In the genomic region with DNA sequence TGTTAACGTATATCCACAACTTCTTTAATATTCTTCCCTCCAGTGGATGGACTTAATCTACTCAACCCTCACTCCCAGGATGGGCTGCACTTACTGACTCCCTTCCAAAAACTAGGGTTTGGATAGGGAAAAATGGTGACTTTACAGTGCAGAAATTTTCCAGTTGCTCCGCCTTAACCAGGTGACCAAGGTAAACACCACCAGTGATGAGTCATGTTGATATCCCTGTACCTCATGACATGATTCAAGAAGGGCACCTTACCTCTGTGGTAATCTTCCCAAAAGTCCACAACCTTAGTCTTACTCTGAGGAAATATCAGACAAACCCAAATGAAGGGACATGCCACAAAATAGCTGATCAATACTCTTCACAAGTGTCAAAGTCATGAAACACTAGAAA, we compare ENCODE assay signal across 20 cellular contexts. TPM values are rescaled to one million over a fixed set of nuclear protein-coding genes. Genes with fewer than 3 reads are reported as not detected.
DNase-seq lines count a peak whose midpoint lies in the region; ATAC-seq, FAIRE-seq and TF ChIP-seq lines count a peak whose summit lies in the region.
"Had no signal": no experiment of that assay in that cellular context is flagged by ENCODE, and none has a peak within 500 bp of the region (broad histone marks: within the 10 kb centered on the region; RNA-seq: fewer than 3 reads in every experiment).

No MANE protein-coding gene starts in this region.

- no peak for ATAC-seq in T-helper 17 cell

- BruUV-seq in Caco-2 (replicated peaks; lab: Mats Ljungman, UMichigan) = no TSS peak

- H3K9me3 ChIP-seq in BLaER1 (no peaks in the 10 kb centered on the region), Caco-2 (no peaks in the 10 kb centered on the region), T-helper 17 cell (ENCODE audit: control insufficient read depth, low read length, poor library complexity, severe bottlenecking) (no peaks in the 10 kb centered on the region), keratinocyte (ENCODE audit: control insufficient read depth, low read depth, low read length) (no peaks in the 10 kb centered on the region)
- H3K9me3 ChIP-seq: BE2C, thoracic aorta had no signal

- H3K27ac ChIP-seq in BLaER1 (no peak overlapping the region), keratinocyte (ENCODE audit: control insufficient read depth, insufficient read depth, low read length) (no peak overlapping the region)
- H3K27ac ChIP-seq: SK-N-MC, thoracic aorta had no signal

- TF ChIP-seq POLR2A in GM12891 (IDR thresholded peaks at IDR 0.05; ENCODE audit: low read depth, low read length) = no peak

- peaks cover 14% of the 10 kb centered on the region for H3K79me2 ChIP-seq in keratinocyte (ENCODE audit: control insufficient read depth, insufficient read depth, low read length)

- H3K9ac ChIP-seq in BLaER1 = no peak overlapping the region
- H3K9ac ChIP-seq in keratinocyte (ENCODE audit: control insufficient read depth, extremely low read depth, insufficient read depth, low read length) = no peak overlapping the region

- dilution Hi-C loops in keratinocyte (cut with MboI; ENCODE audit: extremely low pct_ligation_motif_present, low sequenced_read_pairs) = no loop called here

- H4K20me1 ChIP-seq in BLaER1 = no peaks in the 10 kb centered on the region
- no peaks in the 10 kb centered on the region for H4K20me1 ChIP-seq in keratinocyte (ENCODE audit: control insufficient read depth, extremely low read depth, insufficient read depth, low read length)

- H3K4me2 ChIP-seq in BLaER1 (peak overlapping the region; percentile 33; the same call in 1 of the 2 replicates), keratinocyte (ENCODE audit: control insufficient read depth, extremely low read depth, insufficient read depth, low read depth, low read length) (no peak overlapping the region)

- H3K36me3 ChIP-seq in BLaER1 (peaks cover 1% of the 10 kb centered on the region; the same call in 1 of the 2 replicates), Caco-2 (ENCODE audit: control insufficient read depth, insufficient read depth, low read length) (0 out of 2 replicates have a peak, but pooled peaks cover 1% of the 10 kb centered on the region), keratinocyte (ENCODE audit: control insufficient read depth in 2 of 2, extremely low read depth in 1 of 2, insufficient read depth in 2 of 2, low read length in 2 of 2) (no peaks in the 10 kb centered on the region)
- H3K36me3 ChIP-seq: BE2C, thoracic aorta had no signal

- TF ChIP-seq CTCF in Caco-2 (IDR thresholded peaks at IDR 0.05; ENCODE audit: insufficient read depth in 1 of 2, low read depth in 1 of 2, low read length in 1 of 2, severe bottlenecking in 1 of 2, unreplicated experiment in 1 of 2) (no peak), keratinocyte (optimal IDR thresholded peaks at IDR 0.05 in 1 of 3, IDR thresholded peaks at IDR 0.05 in 1 of 3, conservative IDR thresholded peaks at IDR 0.05 in 1 of 3; ENCODE audit: extremely low read depth in 1 of 3, insufficient read depth in 2 of 3, low read length in 3 of 3) (no peak)

- H3K4me1 Mint-ChIP-seq in Caco-2 (ENCODE audit: low read depth, unreplicated experiment) (peaks cover 33% of the 10 kb centered on the region), T-helper 17 cell (peaks cover 46% of the 10 kb centered on the region)

- intact Hi-C loops in Caco-2 (cut with micrococcal nuclease; ENCODE audit: unreplicated experiment) = no loop called here

- H3K27ac Mint-ChIP-seq in Caco-2 (ENCODE audit: unreplicated experiment) (peak overlapping the region; percentile 33), T-helper 17 cell (peak overlapping the region; percentile 94)

- FAIRE-seq in keratinocyte (lab: Jason Lieb, UNC) (peak; percentile 26), GM12891 (lab: Jason Lieb, UNC) (no peak)
- FAIRE-seq: frontal cortex had no signal

- H3K36me3 Mint-ChIP-seq in Caco-2 (ENCODE audit: insufficient read depth, unreplicated experiment) = peaks cover 16% of the 10 kb centered on the region
- peaks cover 6% of the 10 kb centered on the region for H3K36me3 Mint-ChIP-seq in T-helper 17 cell (ENCODE audit: low read depth)

- no peak overlapping the region for H2AFZ ChIP-seq in keratinocyte (ENCODE audit: control insufficient read depth, low read length)

- H3K4me3 ChIP-seq in BLaER1 (no peak overlapping the region), Caco-2 (ENCODE audit: low read depth, low read length) (no peak overlapping the region), keratinocyte (ENCODE audit: control insufficient read depth in 2 of 3, extremely low read depth in 1 of 3, insufficient read depth in 2 of 3, low read depth in 1 of 3, low read length in 3 of 3) (no peak overlapping the region)
- H3K4me3 ChIP-seq: lung, SK-N-MC, thoracic aorta had no signal

- no peaks in the 10 kb centered on the region for H3K27me3 Mint-ChIP-seq in Caco-2 (ENCODE audit: insufficient read depth, unreplicated experiment)
- no peaks in the 10 kb centered on the region for H3K27me3 Mint-ChIP-seq in T-helper 17 cell

- CTCF ChIA-PET in Caco-2 (lab: Charles Lee) = no interaction called here

- POLR2A ChIA-PET in Caco-2 (lab: Charles Lee) = no interaction called here

- H3K4me3 Mint-ChIP-seq in Caco-2 (ENCODE audit: unreplicated experiment) (no peak overlapping the region), T-helper 17 cell (no peak overlapping the region)
- H3K4me3 Mint-ChIP-seq: neural crest cell had no signal

- peak in 1 of 2 experiments; percentile 34 for DNase-seq in Caco-2
- DNase-seq in T-helper 17 cell = no peak
- DNase-seq in keratinocyte (ENCODE audit: low read depth, low spot score) = no peak
- DNase-seq in activated CD4-positive, CD25-positive, alpha-beta regulatory T cell (lab: John Stamatoyannopoulos, UW) = no peak
- DNase-seq in activated effector memory CD4-positive, alpha-beta T cell treated with anti-CD3 and anti-CD28 coated beads, Interleukin-2, amount 50 U/mL, for 16 hours = no peak
- no peak for DNase-seq in NCI-H748 treated with DMSO at 0.1 percent for 48 hours (lab: John Stamatoyannopoulos, UW)
- no peak for DNase-seq in GM12891 (ENCODE audit: insufficient read length, low spot score)
- DNase-seq: BE2C; caudate nucleus; Kasumi-1; NCI-H146; NCI-H446; OCI-M1; stimulated activated CD4-positive, alpha-beta T cell treated with anti-CD3 and anti-CD28 coated beads, Interleukin-1b, Interleukin-23, amount 100 ng/mL, for 48 hours had no signal

- H3K27me3 ChIP-seq in BLaER1 (no peaks in the 10 kb centered on the region), Caco-2 (replicated peaks; ENCODE audit: control insufficient read depth, insufficient read depth, low read length) (no peaks in the 10 kb centered on the region), keratinocyte (ENCODE audit: control insufficient read depth, extremely low read depth, insufficient read depth, low read length) (no peaks in the 10 kb centered on the region)
- H3K27me3 ChIP-seq: BE2C had no signal

- H3K4me1 ChIP-seq in BLaER1 (peaks cover 56% of the 10 kb centered on the region), Caco-2 (peaks cover 28% of the 10 kb centered on the region), keratinocyte (ENCODE audit: control insufficient read depth, extremely low read depth, insufficient read depth, low read length) (peaks cover 7% of the 10 kb centered on the region)
- H3K4me1 ChIP-seq: BE2C had no signal

- peaks cover 11% of the 10 kb centered on the region for H3K9me3 Mint-ChIP-seq in Caco-2 (ENCODE audit: unreplicated experiment)
- H3K9me3 Mint-ChIP-seq: neural crest cell had no signal

- no peaks in the 10 kb centered on the region for H3K9me1 ChIP-seq in keratinocyte (ENCODE audit: control insufficient read depth, extremely low read depth, insufficient read depth, low read length)

RNA-seq across cellular contexts. Expression of gene GSTK1, which starts 3.5 kb away (rescaled TPM):
- 127 and 134 TPM in 2 replicates for total RNA-seq in Caco-2 (2022)
- 100 to 1,000 TPM; 428 to 433 TPM for total RNA-seq in T-helper 17 cell
- 133 to 171 TPM (median 157 TPM) in 3 replicates for polyA plus RNA-seq in keratinocyte
- polyA plus RNA-seq in keratinocyte (2011; ENCODE audit: low read depth) = 80.0 TPM
- polyA plus RNA-seq in keratinocyte (2011; cell fraction: cytosol; rRNA removed) = 123 and 129 TPM in 2 replicates
- polyA plus RNA-seq in keratinocyte (2011; cell fraction: nucleus; rRNA removed) = 297 and 314 TPM in 2 replicates
- polyA plus RNA-seq in keratinocyte (2012; ENCODE audit: low replicate concordance) = 123 and 124 TPM in 2 replicates
- polyA minus RNA-seq in keratinocyte = 75.6 to 142 TPM (median 87.1 TPM) in 3 replicates
- polyA minus RNA-seq in keratinocyte (2011; cell fraction: cytosol; rRNA and poly(A)+ RNA removed) = 86.7 TPM
- 45.4 and 55.6 TPM in 2 replicates for polyA minus RNA-seq in keratinocyte (2011; cell fraction: nucleus; rRNA and poly(A)+ RNA removed)
- polyA plus RNA-seq in GM12891 (2012; ENCODE audit: low read depth, missing spikeins) = 94.8 TPM

RNA-seq across cellular contexts. Expression of gene TMEM139, which starts 25.0 kb away (rescaled TPM):
- total RNA-seq in Caco-2 (2022) (19.1 and 26.2 TPM in 2 replicates), T-helper 17 cell (under 1 TPM; 0.77 to 0.86 TPM)
- 20.9 to 25.1 TPM (median 22.3 TPM) in 3 replicates for polyA plus RNA-seq in keratinocyte
- polyA plus RNA-seq in keratinocyte (2011; ENCODE audit: low read depth) = 4.0 TPM
- 22.0 and 23.8 TPM in 2 replicates for polyA plus RNA-seq in keratinocyte (2011; cell fraction: cytosol; rRNA removed)
- polyA plus RNA-seq in keratinocyte (2011; cell fraction: nucleus; rRNA removed) = 37.2 and 39.2 TPM in 2 replicates
- polyA plus RNA-seq in keratinocyte (2012; ENCODE audit: low replicate concordance) = 11.3 and 14.1 TPM in 2 replicates
- polyA minus RNA-seq in keratinocyte = 5.6 to 10.7 TPM (median 8.9 TPM) in 3 replicates
- 2.9 TPM for polyA minus RNA-seq in keratinocyte (2011; cell fraction: cytosol; rRNA and poly(A)+ RNA removed)
- 8.2 and 13.0 TPM in 2 replicates for polyA minus RNA-seq in keratinocyte (2011; cell fraction: nucleus; rRNA and poly(A)+ RNA removed)
- 0.13 TPM for polyA plus RNA-seq in GM12891 (2012; ENCODE audit: low read depth, missing spikeins)
- total RNA-seq: frontal cortex had no signal

RNA-seq across cellular contexts. Expression of gene CASP2, which starts 28.4 kb away (rescaled TPM):
- total RNA-seq in Caco-2 (2022) (51.7 and 62.0 TPM in 2 replicates), T-helper 17 cell (10 to 100 TPM; 49.3 to 52.5 TPM)
- 9.1 to 21.9 TPM (median 12.8 TPM) in 3 replicates for polyA plus RNA-seq in keratinocyte
- polyA plus RNA-seq in keratinocyte (2011; ENCODE audit: low read depth) = 4.7 TPM
- polyA plus RNA-seq in keratinocyte (2011; cell fraction: cytosol; rRNA removed) = 9.0 and 14.3 TPM in 2 replicates
- polyA plus RNA-seq in keratinocyte (2011; cell fraction: nucleus; rRNA removed) = 21.7 and 22.2 TPM in 2 replicates
- polyA plus RNA-seq in keratinocyte (2012; ENCODE audit: low replicate concordance) = 8.5 and 14.1 TPM in 2 replicates
- polyA minus RNA-seq in keratinocyte = 33.4 to 63.5 TPM (median 36.7 TPM) in 3 replicates
- polyA minus RNA-seq in keratinocyte (2011; cell fraction: cytosol; rRNA and poly(A)+ RNA removed) = 16.9 TPM
- polyA minus RNA-seq in keratinocyte (2011; cell fraction: nucleus; rRNA and poly(A)+ RNA removed) = 13.6 and 24.3 TPM in 2 replicates
- 12.6 TPM for polyA plus RNA-seq in GM12891 (2012; ENCODE audit: low read depth, missing spikeins)

RNA-seq across cellular contexts. Expression of gene TAS2R40, which starts 37.9 kb away (rescaled TPM):
- total RNA-seq in Caco-2 (2022) = not detected in 2 replicates
- not detected for total RNA-seq in T-helper 17 cell
- not detected in 3 replicates for polyA plus RNA-seq in keratinocyte
- not detected for polyA plus RNA-seq in keratinocyte (2011; ENCODE audit: low read depth)
- not detected in 2 replicates for polyA plus RNA-seq in keratinocyte (2011; cell fraction: cytosol; rRNA removed)
- not detected in 2 replicates for polyA plus RNA-seq in keratinocyte (2011; cell fraction: nucleus; rRNA removed)
- polyA plus RNA-seq in keratinocyte (2012; ENCODE audit: low replicate concordance) = not detected in 2 replicates
- polyA minus RNA-seq in keratinocyte = not detected in 3 replicates
- not detected for polyA minus RNA-seq in keratinocyte (2011; cell fraction: cytosol; rRNA and poly(A)+ RNA removed)
- polyA minus RNA-seq in keratinocyte (2011; cell fraction: nucleus; rRNA and poly(A)+ RNA removed) = not detected in 2 replicates
- not detected for polyA plus RNA-seq in GM12891 (2012; ENCODE audit: low read depth, missing spikeins)
- total RNA-seq: frontal cortex, lung, neural crest cell, thoracic aorta had no signal

RNA-seq across cellular contexts. Expression of gene CLCN1, which starts 56.1 kb away (rescaled TPM):
- total RNA-seq in Caco-2 (2022) (1.8 and 1.9 TPM in 2 replicates), T-helper 17 cell (not detected)
- polyA plus RNA-seq in keratinocyte = 0.03 to 0.05 TPM in 2 of 3 replicates, not detected in the other
- polyA plus RNA-seq in keratinocyte (2011; ENCODE audit: low read depth) = not detected
- not detected in 2 replicates for polyA plus RNA-seq in keratinocyte (2011; cell fraction: cytosol; rRNA removed)
- polyA plus RNA-seq in keratinocyte (2011; cell fraction: nucleus; rRNA removed) = 0.05 TPM in 2 replicates
- 0.08 TPM in 1 of 2 replicates, not detected in the other for polyA plus RNA-seq in keratinocyte (2012; ENCODE audit: low replicate concordance)
- 0.43 TPM in 1 of 3 replicates, not detected in the others for polyA minus RNA-seq in keratinocyte
- not detected for polyA minus RNA-seq in keratinocyte (2011; cell fraction: cytosol; rRNA and poly(A)+ RNA removed)
- polyA minus RNA-seq in keratinocyte (2011; cell fraction: nucleus; rRNA and poly(A)+ RNA removed) = not detected in 2 replicates
- 0.10 TPM for polyA plus RNA-seq in GM12891 (2012; ENCODE audit: low read depth, missing spikeins)
- total RNA-seq: neural crest cell had no signal

Comparison
In these comparisons a context has a peak if more than half of its experiments do, and no peak if none do; other contexts are left out.
1. RNA of gene TMEM139, which starts 25.0 kb away (total RNA-seq): 19.1 to 26.2 TPM in Caco-2; 0.77 to 0.86 TPM in T-helper 17 cell; every median in the first group is over 10 times any median in the second.